ENCODE assay signal across 33 cellular contexts in genomic region chr16:19281246-19281645, GRCh38. TPM values are rescaled to one million over a fixed set of nuclear protein-coding genes. Genes with fewer than 3 reads are reported as not detected.
"Had no signal": no experiment of that assay in that cellular context is flagged by ENCODE, and none has a peak within 500 bp of the region (broad histone marks: within the 10 kb centered on the region; RNA-seq: fewer than 3 reads in every experiment).

No MANE protein-coding gene starts in this region.

- H3K9me2 ChIP-seq: SK-N-SH had no signal

- H3K27ac ChIP-seq: ascending aorta, body of pancreas, VCaP had no signal

- H3K4me3 ChIP-seq: ascending aorta, body of pancreas had no signal

- H3K27me3 ChIP-seq: ascending aorta, body of pancreas had no signal

- H3K36me3 ChIP-seq: ascending aorta had no signal

- H3K9ac ChIP-seq: SK-N-SH had no signal

- FAIRE-seq: bronchial epithelial cell had no signal

- ATAC-seq: activated naive CD4-positive, alpha-beta T cell treated with anti-CD3 and anti-CD28 coated beads, Interleukin-2, amount 50 U/mL, for 72 hours; activated naive CD8-positive, alpha-beta T cell treated with anti-CD3 and anti-CD28 coated beads, Interleukin-2, amount 50 U/mL, for 24 hours; activated T-cell treated with anti-CD3 and anti-CD28 coated beads, Interleukin-2, amount 50 U/mL, for 4 hours; body of pancreas; Panc1; Right ventricle myocardium inferior had no signal

- H3K4me2 ChIP-seq: SK-N-SH had no signal

- H3K4me1 ChIP-seq: ascending aorta had no signal

- H3K9me3 ChIP-seq: ascending aorta, body of pancreas, SK-N-SH had no signal

- DNase-seq: activated CD4-positive, alpha-beta memory T cell treated with anti-CD3 and anti-CD28 coated beads for 36 hours; activated CD4-positive, alpha-beta T cell treated with anti-CD3 and anti-CD28 coated beads, Interleukin-2, amount 10 ng/mL, durations not matched to agents 7 days and 5 days; activated CD4-positive, CD25-positive, alpha-beta regulatory T cell; activated CD8-positive, alpha-beta memory T cell treated with anti-CD3 and anti-CD28 coated beads for 24 hours; activated effector memory CD4-positive, alpha-beta T cell treated with anti-CD3 and anti-CD28 coated beads, Interleukin-2, amount 50 U/mL, for 16 hours; activated naive CD4-positive, alpha-beta T cell treated with Interleukin-2 at 50 U/mL for 16 hours; activated naive CD8-positive, alpha-beta T cell treated with anti-CD3 and anti-CD28 coated beads, Interleukin-2, amount 50 U/mL, for 24 hours; activated T-cell treated with anti-CD3 and anti-CD28 coated beads, Interleukin-2, amount 50 U/mL, for 4 hours; amniotic stem cell; body of pancreas; central memory CD4-positive, alpha-beta T cell; Kasumi-1; KBM-7; NCI-H1092; NCI-H1436; NCI-H187 treated with DMSO at 0.1 percent for 48 hours; NCI-H2171; NCI-H446; NCI-H524 treated with DMSO at 0.1 percent for 48 hours; NCI-H774; NK-92 treated with Interleukin-12 subunit alpha and Interleukin-12 subunit beta, amount 100 ng/mL, for 24 hours; OCI-M1; RPMI8226; SK-N-SH; T-helper 1 cell had no signal

RNA-seq across cellular contexts. Expression of gene CLEC19A, which starts 4.3 kb away (rescaled TPM):
- total RNA-seq: activated CD4-positive, alpha-beta memory T cell treated with anti-CD3 and anti-CD28 coated beads for 36 hours; activated CD4-positive, alpha-beta T cell treated with anti-CD3 and anti-CD28 coated beads, Interleukin-2, amount 10 ng/mL, durations not matched to agents 7 days and 5 days; activated naive CD4-positive, alpha-beta T cell treated with anti-CD3 and anti-CD28 coated beads, Interleukin-2, amount 50 U/mL, for 72 hours; activated T-cell treated with anti-CD3 and anti-CD28 coated beads, Interleukin-2, amount 50 U/mL, for 4 hours; ascending aorta; body of pancreas; bronchial epithelial cell; chondrocyte; Right ventricle myocardium inferior; T-helper 2 cell treated with Interferon-gamma antibody and Interleukin-4, amounts not matched to agents 100 ng/mL and 5 ng/mL, for 36 hours had no signal
- polyA plus RNA-seq: SK-N-SH had no signal
